1 cellular context compared by ENCODE assay signal in the genomic region with DNA sequence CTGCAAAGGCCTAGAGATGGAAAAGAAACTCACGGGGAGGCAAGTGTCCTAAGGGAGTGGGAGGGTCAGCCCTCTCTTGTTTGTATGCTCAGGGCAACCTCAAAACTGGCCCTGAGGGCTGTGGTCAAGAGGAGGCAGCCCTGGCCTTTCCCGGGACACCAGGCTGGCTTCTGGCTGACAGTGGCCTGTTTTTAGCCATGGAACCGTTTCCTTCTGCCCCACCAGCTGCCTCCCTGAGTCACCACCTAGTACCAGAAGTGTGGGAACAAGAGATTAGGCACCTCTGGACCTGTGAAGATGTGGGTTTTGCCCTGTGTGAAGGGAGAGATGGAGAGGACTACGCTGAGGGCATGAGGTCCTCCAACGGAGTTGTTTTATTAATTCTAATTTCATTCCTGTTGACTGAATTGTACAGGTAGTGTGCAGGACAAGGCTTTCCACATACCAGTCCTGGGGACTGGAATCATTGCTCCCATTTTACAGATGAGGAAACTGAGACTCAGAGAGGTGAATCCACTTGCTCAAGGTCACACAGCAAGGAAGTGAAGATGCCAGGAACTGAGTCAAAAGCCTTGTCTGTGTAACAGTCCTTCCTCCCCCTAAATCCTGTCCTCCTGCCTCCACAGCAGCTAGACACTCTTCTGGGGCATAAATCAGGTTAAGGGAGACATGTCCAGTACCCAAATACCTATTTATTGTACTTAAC.
TF ChIP-seq lines count a peak whose summit lies in the region.

No MANE protein-coding gene starts in this region.

TF ChIP-seq in A549, 52 proteins besides CTCF, POLR2A, EP300 and RAD21 (continued from another document):
- TF ChIP-seq TP53 (CRISPR knock-in tag; IDR thresholded peaks at IDR 0.05): no peak
- TF ChIP-seq ZC3H11A (IDR thresholded peaks at IDR 0.05): no peak
- no peak for TF ChIP-seq GATA3 (IDR thresholded peaks at IDR 0.05; ENCODE audit: borderline replicate concordance)
- peak; percentile 52; the same call in 1 of the 2 replicates for TF ChIP-seq ESRRA (IDR thresholded peaks at IDR 0.05; ENCODE audit: borderline replicate concordance, low read length)
- TF ChIP-seq EHF (CRISPR knock-in tag; IDR thresholded peaks at IDR 0.05): no peak
- no peak for TF ChIP-seq CBX2 (IDR thresholded peaks at IDR 0.05; ENCODE audit: borderline replicate concordance, low read depth)
- TF ChIP-seq ZSCAN20 (CRISPR knock-in tag; IDR thresholded peaks at IDR 0.05): no peak
